22 cellular contexts compared by ENCODE assay signal in genomic region chr2:33796511-33796910, GRCh38.
"Had no signal": no experiment of that assay in that cellular context is flagged by ENCODE, and none has a peak within 500 bp of the region (broad histone marks: within the 10 kb centered on the region; RNA-seq: fewer than 3 reads in every experiment).

No MANE protein-coding gene starts in this region.

- H3K27me3 ChIP-seq: SJCRH30 had no signal

- H3K4me3 ChIP-seq: SJCRH30 had no signal

- H3K4me1 ChIP-seq: SJCRH30 had no signal

- H3K27ac ChIP-seq: SJCRH30 had no signal

- H3K36me3 ChIP-seq: SJCRH30 had no signal

- H3K9me3 ChIP-seq: SJCRH30 had no signal

- DNase-seq: KBM-7, MV-4-11, NCI-H1092, NCI-H1105 treated with DMSO at 0.1 percent for 48 hours, NCI-H1417 treated with DMSO at 0.1 percent for 48 hours, NCI-H146, NCI-H1694 treated with DMSO at 0.1 percent for 48 hours, NCI-H1930, NCI-H2081, NCI-H2107, NCI-H2227 treated with DMSO at 0.1 percent for 48 hours, NCI-H446, NCI-H510A, NCI-H524 treated with DMSO at 0.1 percent for 48 hours, NCI-H69, NCI-H774, SHP77 treated with DMSO at 0.1 percent for 48 hours, SJCRH30, T-helper 1 cell had no signal

- ATAC-seq: Panc1, Right ventricle myocardium inferior, SK-N-SH treated with all-trans-retinoic acid at 6 μM for 48 hours had no signal
